ENCODE assay signal across 9 cellular contexts in the genomic region with DNA sequence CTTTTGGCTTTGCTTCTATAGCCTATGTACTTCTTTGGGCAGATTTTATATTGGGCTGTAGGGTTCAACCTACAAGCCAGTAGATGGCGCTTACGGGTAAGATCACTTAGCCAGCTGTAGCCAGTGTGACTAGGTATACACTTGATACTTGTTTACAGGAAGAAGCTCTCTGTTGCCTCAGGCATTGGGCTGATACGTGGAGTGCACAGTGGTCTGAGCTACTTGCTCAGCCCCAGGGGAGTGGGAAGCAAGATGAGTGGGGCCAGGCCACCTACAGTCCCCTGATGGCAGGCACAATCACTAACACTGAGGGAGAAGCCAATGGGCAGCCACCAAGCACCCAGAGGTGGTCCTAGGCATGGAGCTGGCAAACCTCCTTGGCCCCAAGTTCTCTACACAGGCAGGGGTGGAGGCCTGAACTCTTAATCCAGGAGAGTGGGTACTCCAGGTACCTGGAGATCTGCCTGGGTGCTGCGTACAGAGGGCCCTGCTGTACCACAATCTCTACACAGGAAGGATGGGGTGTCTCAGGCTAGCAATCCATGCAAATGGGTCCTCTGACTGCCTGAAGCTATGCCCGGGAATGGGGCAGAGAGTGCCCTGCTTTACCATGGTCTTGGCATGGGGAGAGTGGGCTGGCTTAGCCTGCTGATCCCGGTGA.
DNase-seq lines count a peak whose midpoint lies in the region; ATAC-seq and TF ChIP-seq lines count a peak whose summit lies in the region.
"Had no signal": no experiment of that assay in that cellular context is flagged by ENCODE, and none has a peak within 500 bp of the region (broad histone marks: within the 10 kb centered on the region; RNA-seq: fewer than 3 reads in every experiment).

No MANE protein-coding gene starts in this region.

- no peak overlapping the region for H3K4me3 Mint-ChIP-seq in osteocyte (ENCODE audit: unreplicated experiment)

- no peaks in the 10 kb centered on the region for H3K27me3 ChIP-seq in BE2C

- no peak overlapping the region for H3K27ac Mint-ChIP-seq in osteocyte (ENCODE audit: unreplicated experiment)

- no peaks in the 10 kb centered on the region for H3K27me3 Mint-ChIP-seq in osteocyte (ENCODE audit: unreplicated experiment)

- H3K36me3 ChIP-seq in BE2C, result no peaks in the 10 kb centered on the region

- TF ChIP-seq CTCF in BE2C (IDR thresholded peaks at IDR 0.05; ENCODE audit: low read depth, low read length) (peak; percentile 84), GM12872 (IDR thresholded peaks at IDR 0.05; ENCODE audit: insufficient read depth, low read depth, low read length) (peak; percentile 71), foreskin fibroblast (IDR thresholded peaks at IDR 0.05; ENCODE audit: low read depth, low read length) (peak; percentile 49), osteocyte (IDR thresholded peaks at IDR 0.05) (no peak)

- H3K4me1 ChIP-seq in BE2C, result peaks cover 9% of the 10 kb centered on the region

- H3K9me3 Mint-ChIP-seq in osteocyte (ENCODE audit: unreplicated experiment), result peaks cover 26% of the 10 kb centered on the region

- peaks cover 16% of the 10 kb centered on the region for H3K36me3 Mint-ChIP-seq in osteocyte (ENCODE audit: unreplicated experiment)

- ATAC-seq in GM21723 (IDR thresholded peaks at IDR 0.05; ENCODE audit: unreplicated experiment) (no peak), HG03469 (IDR thresholded peaks at IDR 0.05; ENCODE audit: unreplicated experiment) (no peak)

- H3K9me3 ChIP-seq in BE2C, result no peaks in the 10 kb centered on the region

- DNase-seq in BE2C, result peak; percentile 80
- DNase-seq in HuH-7.5 (ENCODE audit: low spot score), result peak; percentile 8
- DNase-seq in SKM-1 (lab: John Stamatoyannopoulos, UW; ENCODE audit: unreplicated experiment), result peak; percentile 21
- DNase-seq in foreskin fibroblast, result peak; percentile 32 to 68
- DNase-seq in osteocyte (ENCODE audit: extremely low spot score, unreplicated experiment), result no peak
- DNase-seq: right cardiac atrium had no signal

- peaks cover 3% of the 10 kb centered on the region for H3K4me1 Mint-ChIP-seq in osteocyte (ENCODE audit: unreplicated experiment)

- H3K4me3 ChIP-seq in BE2C (ENCODE audit: low read depth, low read length), result no peak overlapping the region
- H3K4me3 ChIP-seq in foreskin fibroblast (ENCODE audit: low read depth in 1 of 2, low read length in 2 of 2), result no peak overlapping the region
